In the genomic region with DNA sequence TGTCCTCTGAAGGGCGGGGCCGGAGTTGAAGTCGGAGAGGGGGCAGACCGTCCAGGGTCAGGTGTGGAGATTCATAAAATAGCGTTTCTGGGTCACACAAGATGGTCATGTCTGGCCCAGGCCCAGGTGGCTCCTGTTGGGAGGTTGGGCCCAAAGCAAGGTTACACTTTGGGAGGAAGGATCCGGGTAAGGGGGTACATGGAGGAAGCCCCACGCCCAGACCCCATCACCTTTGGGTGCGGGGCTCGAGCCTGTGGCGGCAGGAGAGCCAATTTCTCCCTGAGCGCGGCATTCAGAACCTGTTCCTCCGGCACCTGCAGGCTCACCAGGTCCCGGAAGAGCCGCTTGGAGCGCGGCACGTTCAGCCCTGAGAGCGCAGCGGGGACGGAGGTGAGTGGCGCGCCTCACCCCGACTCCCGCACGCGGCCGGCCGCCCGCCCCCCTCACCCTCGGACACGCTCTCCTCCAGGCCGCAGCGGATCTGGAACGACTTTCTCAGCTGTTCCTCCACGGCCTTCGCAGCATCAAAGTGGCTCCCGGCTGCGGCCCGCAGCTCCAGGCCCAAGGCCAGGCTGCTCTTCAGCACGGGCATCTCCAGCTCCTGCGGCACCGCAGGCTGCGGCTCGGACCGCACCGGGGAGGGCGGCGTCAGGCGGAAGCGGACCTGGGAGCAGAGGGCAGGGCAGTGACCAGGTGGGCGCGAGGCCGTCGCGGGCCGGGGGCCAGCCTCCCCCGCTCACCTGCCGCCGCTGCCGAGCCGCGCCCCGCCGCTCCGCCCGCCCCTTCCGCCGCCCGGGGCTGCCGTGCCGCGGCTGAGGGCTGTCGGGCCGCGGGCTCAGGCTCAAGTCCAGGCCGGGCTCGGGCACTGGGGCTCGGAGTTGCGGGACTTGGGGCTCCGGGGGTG, we compare ENCODE assay signal across 8 cellular contexts. TPM values are rescaled to one million over a fixed set of nuclear protein-coding genes. Genes with fewer than 3 reads are reported as not detected.
DNase-seq lines count a peak whose midpoint lies in the region; ATAC-seq lines count a peak whose summit lies in the region.

No MANE protein-coding gene starts in this region.

- peak overlapping the region; percentile 85 for H3K4me3 ChIP-seq in mononuclear cell (ENCODE audit: low read length)
- peak overlapping the region; percentile 73 to 90 (median 86) for H3K4me3 ChIP-seq in subcutaneous abdominal adipose tissue (ENCODE audit: low read depth in 1 of 5, low read length in 5 of 5)

- H3K27ac ChIP-seq in subcutaneous abdominal adipose tissue (ENCODE audit: low read depth, low read length): peak overlapping the region; percentile 74

- H3K9ac ChIP-seq in subcutaneous abdominal adipose tissue (ENCODE audit: low read length in 5 of 5): peak overlapping the region; percentile 56 to 84 (median 78)

- POLR2A ChIA-PET in activated CD4-positive, alpha-beta T cell treated with anti-CD3 and anti-CD28 coated beads, Interleukin-2, amount 10 ng/mL, durations not matched to agents 7 days and 5 days (lab: Charles Lee): no interaction called here

- peaks cover 44% of the 10 kb centered on the region for H3K4me1 ChIP-seq in mononuclear cell (ENCODE audit: insufficient read depth, low read length)
- peaks cover 5 to 54% (median 48%) of the 10 kb centered on the region in 5 donors for H3K4me1 ChIP-seq in subcutaneous abdominal adipose tissue (ENCODE audit: control insufficient read depth in 5 of 5, insufficient read depth in 5 of 5, low read length in 5 of 5)

- H3K4me1 Mint-ChIP-seq in activated CD4-positive, alpha-beta T cell treated with anti-CD3 and anti-CD28 coated beads, Interleukin-2, amount 10 ng/mL, durations not matched to agents 7 days and 5 days: peaks cover 57% of the 10 kb centered on the region

- H3K9me3 ChIP-seq in mononuclear cell (ENCODE audit: low read depth, low read length) (no peaks in the 10 kb centered on the region), subcutaneous abdominal adipose tissue (ENCODE audit: control insufficient read depth in 5 of 5, low read length in 5 of 5) (no peaks in the 10 kb centered on the region)

- peak overlapping the region; percentile 95 for H3K4me3 Mint-ChIP-seq in activated CD4-positive, alpha-beta T cell treated with anti-CD3 and anti-CD28 coated beads, Interleukin-2, amount 10 ng/mL, durations not matched to agents 7 days and 5 days

- H3K27ac Mint-ChIP-seq in activated CD4-positive, alpha-beta T cell treated with anti-CD3 and anti-CD28 coated beads, Interleukin-2, amount 10 ng/mL, durations not matched to agents 7 days and 5 days: peak overlapping the region; percentile 97

- peaks cover 0 to 29% (median 23%) of the 10 kb centered on the region in 5 donors for H3K36me3 ChIP-seq in subcutaneous abdominal adipose tissue (ENCODE audit: control insufficient read depth in 5 of 5, insufficient read depth in 5 of 5, low read length in 5 of 5)

- peak; percentile 35 for ATAC-seq in GM21619 (IDR thresholded peaks at IDR 0.05; ENCODE audit: unreplicated experiment)

- peaks cover 50% of the 10 kb centered on the region for H3K36me3 Mint-ChIP-seq in activated CD4-positive, alpha-beta T cell treated with anti-CD3 and anti-CD28 coated beads, Interleukin-2, amount 10 ng/mL, durations not matched to agents 7 days and 5 days (ENCODE audit: low read depth)

- in situ Hi-C loops in G401 (cut with HindIII; ENCODE audit: low sequenced_read_pairs): no loop called here
- in situ Hi-C loops in KBM-7 (cut with MboI; ENCODE audit: low pct_unique_long_range_greater_than_20kb, low sequenced_read_pairs): no loop called here

- no peaks in the 10 kb centered on the region for H3K9me3 Mint-ChIP-seq in activated CD4-positive, alpha-beta T cell treated with anti-CD3 and anti-CD28 coated beads, Interleukin-2, amount 10 ng/mL, durations not matched to agents 7 days and 5 days

- no peaks in the 10 kb centered on the region for H3K27me3 ChIP-seq in mononuclear cell (ENCODE audit: insufficient read depth, low read length)
- no peaks in the 10 kb centered on the region for H3K27me3 ChIP-seq in subcutaneous abdominal adipose tissue (ENCODE audit: control insufficient read depth in 5 of 5, insufficient read depth in 4 of 5, low read length in 5 of 5)

- CTCF ChIA-PET in activated CD4-positive, alpha-beta T cell treated with anti-CD3 and anti-CD28 coated beads, Interleukin-2, amount 10 ng/mL, durations not matched to agents 7 days and 5 days (lab: Charles Lee): interaction anchor here (0.9 to 2.1 kb wide), 6 partner anchors 9 to 417 kb away, joined by 3 to 8 read pairs (median 3); partner anchors contain the start of gene SLC12A9

- no peaks in the 10 kb centered on the region for H3K27me3 Mint-ChIP-seq in activated CD4-positive, alpha-beta T cell treated with anti-CD3 and anti-CD28 coated beads, Interleukin-2, amount 10 ng/mL, durations not matched to agents 7 days and 5 days

- peak; percentile 47 for DNase-seq in G401 (ENCODE audit: low spot score)
- peak; percentile 34 for DNase-seq in KBM-7
- DNase-seq in activated CD4-positive, alpha-beta T cell treated with anti-CD3 and anti-CD28 coated beads, Interleukin-2, amount 10 ng/mL, durations not matched to agents 7 days and 5 days: peak; percentile 58
- peak; percentile 25 for DNase-seq in effector CD8-positive, alpha-beta T cell (lab: John Stamatoyannopoulos, UW)
- DNase-seq in Ammon's horn (ENCODE audit: low spot score): no peak

RNA-seq across cellular contexts. Expression of gene PPP1R35, which starts 0.6 kb away (rescaled TPM):
- total RNA-seq in G401 (2014; rRNA removed; shearing (Covaris generic)): 56.1 and 59.4 TPM in 2 replicates
- 10 to 100 TPM; 67.9 to 77.9 TPM for total RNA-seq in activated CD4-positive, alpha-beta T cell treated with anti-CD3 and anti-CD28 coated beads, Interleukin-2, amount 10 ng/mL, durations not matched to agents 7 days and 5 days
- 12.6 TPM for total RNA-seq in mononuclear cell

RNA-seq across cellular contexts. Expression of gene MEPCE, which starts 6.0 kb away (rescaled TPM):
- 42.5 and 57.7 TPM in 2 replicates for total RNA-seq in G401 (2014; rRNA removed; shearing (Covaris generic))
- total RNA-seq in activated CD4-positive, alpha-beta T cell treated with anti-CD3 and anti-CD28 coated beads, Interleukin-2, amount 10 ng/mL, durations not matched to agents 7 days and 5 days: 10 to 100 TPM; 49.1 to 50.5 TPM
- total RNA-seq in mononuclear cell: 36.7 TPM

RNA-seq across cellular contexts. Expression of gene ZCWPW1, which starts 7.2 kb away (rescaled TPM):
- 0.54 and 0.62 TPM in 2 replicates for total RNA-seq in G401 (2014; rRNA removed; shearing (Covaris generic))
- total RNA-seq in activated CD4-positive, alpha-beta T cell treated with anti-CD3 and anti-CD28 coated beads, Interleukin-2, amount 10 ng/mL, durations not matched to agents 7 days and 5 days: 1 to 10 TPM; 2.4 to 2.7 TPM
- total RNA-seq in mononuclear cell: 3.3 TPM

RNA-seq across cellular contexts. Expression of gene SPACDR, which starts 28.4 kb away (rescaled TPM):
- total RNA-seq in G401 (2014; rRNA removed; shearing (Covaris generic)): not detected in 2 replicates
- 1 to 10 TPM; 3.0 to 4.1 TPM for total RNA-seq in activated CD4-positive, alpha-beta T cell treated with anti-CD3 and anti-CD28 coated beads, Interleukin-2, amount 10 ng/mL, durations not matched to agents 7 days and 5 days
- 0.73 TPM for total RNA-seq in mononuclear cell

RNA-seq across cellular contexts. Expression of gene TSC22D4, which starts 43.4 kb away (rescaled TPM):
- total RNA-seq in G401 (2014; rRNA removed; shearing (Covaris generic)): 80.1 and 118 TPM in 2 replicates
- 100 to 1,000 TPM; 113 to 128 TPM for total RNA-seq in activated CD4-positive, alpha-beta T cell treated with anti-CD3 and anti-CD28 coated beads, Interleukin-2, amount 10 ng/mL, durations not matched to agents 7 days and 5 days
- total RNA-seq in mononuclear cell: 39.8 TPM
